ENCODE assay signal across 33 cellular contexts in genomic region chr5:53884844-53885243, GRCh38.
DNase-seq lines count a peak whose midpoint lies in the region; ATAC-seq and TF ChIP-seq lines count a peak whose summit lies in the region.
"Had no signal": no experiment of that assay in that cellular context is flagged by ENCODE, and none has a peak within 500 bp of the region (broad histone marks: within the 10 kb centered on the region; RNA-seq: fewer than 3 reads in every experiment).

No MANE protein-coding gene starts in this region.

- no peak overlapping the region for H3K9ac ChIP-seq in BLaER1 treated with 17β-estradiol and CSF1 and Interleukin-3, amounts not matched to agents 10 nM and 100 nM
- no peak overlapping the region for H3K9ac ChIP-seq in GM23248
- H3K9ac ChIP-seq: KMS-11 had no signal

- H3K79me2 ChIP-seq in GM23248 (ENCODE audit: insufficient read depth) = no peaks in the 10 kb centered on the region

- 22 to 31% methylated on average over 2 of the region's 2 CpGs for WGBS in GM23248 (ENCODE audit: low coverage in 1 of 2, low lambda C conversion rate in 2 of 2, missing lambda C conversion rate in 2 of 2), 2 experiments

- H3K36me3 ChIP-seq in BLaER1 treated with 17β-estradiol and CSF1 and Interleukin-3, amounts not matched to agents 10 nM and 100 nM = peaks cover 0 to 12% (median 0%) of the 10 kb centered on the region in 11 experiments; a peak in 2 of 22 replicates
- H3K36me3 ChIP-seq in GM23248 (ENCODE audit: low read depth) (no peaks in the 10 kb centered on the region), SJCRH30 (no peaks in the 10 kb centered on the region)
- H3K36me3 ChIP-seq: brain microvascular endothelial cell, esophagus squamous epithelium, lower lobe of right lung, Peyer's patch, prostate gland, transverse colon, WERI-Rb-1 had no signal

- in situ Hi-C loops in GM23248 (cut with MboI) = no loop called here

- H3K4me2 ChIP-seq in BLaER1 treated with 17β-estradiol and CSF1 and Interleukin-3, amounts not matched to agents 10 nM and 100 nM = peak overlapping the region in 7 of 11 experiments; percentile 2 to 48 (median 24); a peak in 9 of 22 replicates
- H3K4me2 ChIP-seq in GM23248 (ENCODE audit: unreplicated experiment) = no peak overlapping the region
- H3K4me2 ChIP-seq: KMS-11 had no signal

- no peak for TF ChIP-seq CTCF in fibroblast of the aortic adventitia (IDR thresholded peaks at IDR 0.05; ENCODE audit: insufficient read depth, low read length)

- ATAC-seq in GM18520 (IDR thresholded peaks at IDR 0.05; ENCODE audit: unreplicated experiment) (no peak), Right ventricle myocardium superior (ENCODE audit: poor library complexity) (no peak)
- ATAC-seq: activated CD8-positive, alpha-beta memory T cell treated with anti-CD3 and anti-CD28 coated beads, Interleukin-2, amount 10 ng/mL, durations not matched to agents 7 days and 5 days; lower lobe of right lung; naive thymus-derived CD8-positive, alpha-beta T cell; sciatic nerve had no signal

- intact Hi-C loops in Right ventricle myocardium superior (cut with DNase I) = no loop called here

- H3K27me3 ChIP-seq in BLaER1 treated with 17β-estradiol and CSF1 and Interleukin-3, amounts not matched to agents 10 nM and 100 nM = no peaks in the 10 kb centered on the region
- H3K27me3 ChIP-seq in GM23248 (replicated peaks; ENCODE audit: insufficient read depth) (no peaks in the 10 kb centered on the region), SJCRH30 (no peaks in the 10 kb centered on the region)
- H3K27me3 ChIP-seq: brain microvascular endothelial cell, dorsolateral prefrontal cortex, esophagus squamous epithelium, Peyer's patch, transverse colon had no signal

- peaks cover 5 to 25% (median 11%) of the 10 kb centered on the region in 10 experiments; a peak in 15 of 20 replicates for H3K4me1 ChIP-seq in BLaER1 treated with 17β-estradiol and CSF1 and Interleukin-3, amounts not matched to agents 10 nM and 100 nM
- H3K4me1 ChIP-seq in GM23248 (ENCODE audit: insufficient read depth) (peaks cover 22% of the 10 kb centered on the region), SJCRH30 (peaks cover 29% of the 10 kb centered on the region)
- H3K4me1 ChIP-seq: esophagus squamous epithelium, lower lobe of right lung, Peyer's patch, prostate gland, transverse colon had no signal

- H3K4me3 ChIP-seq in BLaER1 treated with 17β-estradiol and CSF1 and Interleukin-3, amounts not matched to agents 10 nM and 100 nM = no peak overlapping the region
- no peak overlapping the region for H3K4me3 ChIP-seq in GM23248
- H3K4me3 ChIP-seq in SJCRH30 = peak overlapping the region; percentile 49
- H3K4me3 ChIP-seq in fibroblast of the aortic adventitia (ENCODE audit: low read depth, low read length) = no peak overlapping the region
- H3K4me3 ChIP-seq: dorsolateral prefrontal cortex, esophagus squamous epithelium, lower lobe of right lung, Peyer's patch, prostate gland, transverse colon had no signal

- H3K27ac ChIP-seq in BLaER1 treated with 17β-estradiol and CSF1 and Interleukin-3, amounts not matched to agents 10 nM and 100 nM = no peak overlapping the region
- H3K27ac ChIP-seq in GM23248 (no peak overlapping the region), SJCRH30 (peak overlapping the region; percentile 69)
- H3K27ac ChIP-seq: brain microvascular endothelial cell, C4-2B, dorsolateral prefrontal cortex, esophagus squamous epithelium, KMS-11, lower lobe of right lung, Peyer's patch, prostate gland, transverse colon, WERI-Rb-1 had no signal

- H3K9me3 ChIP-seq in BLaER1 treated with 17β-estradiol and CSF1 and Interleukin-3, amounts not matched to agents 10 nM and 100 nM (replicated peaks in 1 of 11) = no peaks in the 10 kb centered on the region
- no peaks in the 10 kb centered on the region for H3K9me3 ChIP-seq in GM23248 (ENCODE audit: low read depth)
- no peaks in the 10 kb centered on the region for H3K9me3 ChIP-seq in SJCRH30 (replicated peaks)
- H3K9me3 ChIP-seq: esophagus squamous epithelium, lower lobe of right lung, Peyer's patch, prostate gland, transverse colon had no signal

- DNase-seq in GM23248 (peak; percentile 38), SJCRH30 (no peak), fibroblast of the aortic adventitia (ENCODE audit: low read depth) (peak; percentile 20), Right ventricle myocardium superior (no peak), NCI-H1436 (lab: John Stamatoyannopoulos, UW) (no peak)
- DNase-seq: activated CD4-positive, alpha-beta T cell treated with anti-CD3 and anti-CD28 coated beads, Interleukin-2, amount 50 U/mL, for 1 hour; activated CD8-positive, alpha-beta memory T cell treated with anti-CD3 and anti-CD28 coated beads, Interleukin-2, amount 10 ng/mL, durations not matched to agents 7 days and 5 days; activated naive CD4-positive, alpha-beta T cell; activated T-cell treated with anti-CD3 and anti-CD28 coated beads, Interleukin-2, amount 50 U/mL, for 48 hours; brain microvascular endothelial cell; DMS79; dorsolateral prefrontal cortex; esophagus squamous epithelium; GF-D8; hippocampal formation; lower lobe of right lung; naive thymus-derived CD8-positive, alpha-beta T cell; NCI-H1417 treated with DMSO at 0.1 percent for 48 hours; NCI-H2081; NCI-H2227 treated with DMSO at 0.1 percent for 48 hours; nucleus accumbens; Peyer's patch; SHP77 treated with DMSO at 0.1 percent for 48 hours; stimulated activated CD4-positive, alpha-beta T cell treated with anti-CD3 and anti-CD28 coated beads, Interleukin-4, amount 100 ng/mL, for 1 hour; T1000; transverse colon; WERI-Rb-1 had no signal

- no peaks in the 10 kb centered on the region for H3K9me2 ChIP-seq in GM23248 (ENCODE audit: insufficient read depth)

- peaks cover 8% of the 10 kb centered on the region; the same call in 1 of the 2 replicates for H3F3A ChIP-seq in GM23248 (ENCODE audit: insufficient read depth)

- no peaks in the 10 kb centered on the region for H4K20me1 ChIP-seq in BLaER1 treated with 17β-estradiol and CSF1 and Interleukin-3, amounts not matched to agents 10 nM and 100 nM
- H4K20me1 ChIP-seq in GM23248 (ENCODE audit: insufficient read depth) = no peaks in the 10 kb centered on the region

- H2AFZ ChIP-seq in GM23248 = peak overlapping the region; percentile 61

Comparison
In these comparisons a context has a peak if more than half of its experiments do, and no peak if none do; other contexts are left out.
1. DNase-seq: peak in GM23248 (single experiment) and fibroblast of the aortic adventitia (single experiment); none in SJCRH30 (0 of 2), Right ventricle myocardium superior (single experiment) and NCI-H1436 (single experiment).